ENCODE assay signal across 10 cellular contexts in the genomic region with DNA sequence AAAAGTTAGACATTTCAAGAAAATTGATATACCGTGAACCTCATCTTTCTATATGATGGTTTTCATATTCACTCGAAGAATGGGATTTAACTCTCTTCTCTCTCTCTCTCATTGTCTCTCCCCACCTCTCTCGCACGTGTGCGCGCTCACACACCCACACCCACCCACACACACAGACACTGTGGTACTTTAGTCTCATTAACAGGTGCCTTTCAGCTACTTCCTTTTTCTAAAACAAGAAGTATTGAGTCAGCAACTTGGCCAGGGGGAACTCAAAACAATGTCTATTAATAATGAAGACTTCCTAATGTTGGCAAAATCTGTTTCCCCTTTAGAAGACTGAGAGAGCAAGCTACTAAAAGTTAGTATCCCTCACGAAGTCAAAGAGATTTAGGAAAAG.
DNase-seq lines count a peak whose midpoint lies in the region; ATAC-seq and TF ChIP-seq lines count a peak whose summit lies in the region.
"Had no signal": no experiment of that assay in that cellular context is flagged by ENCODE, and none has a peak within 500 bp of the region (broad histone marks: within the 10 kb centered on the region; RNA-seq: fewer than 3 reads in every experiment).

No MANE protein-coding gene starts in this region.

- no peak overlapping the region for H2BK12ac ChIP-seq in H9 (ENCODE audit: insufficient read length, low read depth, low read length)

- no peak overlapping the region for H2BK5ac ChIP-seq in H9 (ENCODE audit: insufficient read length, low read length)

- DNase-seq in activated CD8-positive, alpha-beta T cell treated with anti-CD3 and anti-CD28 coated beads, Interleukin-2, amount 10 ng/mL, durations not matched to agents 7 days and 5 days, result no peak
- DNase-seq in H9, result no peak
- DNase-seq in NCI-H2029 treated with DMSO at 0.1 percent for 48 hours (lab: John Stamatoyannopoulos, UW), result no peak
- no peak for DNase-seq in HuH-7 (ENCODE audit: low spot score)
- DNase-seq in prostate gland (ENCODE audit: low spot score), result no peak
- DNase-seq: activated T-cell treated with anti-CD3 and anti-CD28 coated beads for 4 hours, NCI-H146 had no signal

- no peaks in the 10 kb centered on the region for H3K36me3 Mint-ChIP-seq in activated CD8-positive, alpha-beta T cell treated with anti-CD3 and anti-CD28 coated beads, Interleukin-2, amount 10 ng/mL, durations not matched to agents 7 days and 5 days (ENCODE audit: low read depth)
- H3K36me3 Mint-ChIP-seq in H9 (ENCODE audit: insufficient read depth in 1 of 3, low read depth in 3 of 3), result no peaks in the 10 kb centered on the region

- no peak overlapping the region for H2AK5ac ChIP-seq in H9 (ENCODE audit: insufficient read length, low read length)

- H3T11ph ChIP-seq in H9 (ENCODE audit: low read length), result no peak overlapping the region

- peaks cover 3% of the 10 kb centered on the region for H3K9me3 Mint-ChIP-seq in activated CD8-positive, alpha-beta T cell treated with anti-CD3 and anti-CD28 coated beads, Interleukin-2, amount 10 ng/mL, durations not matched to agents 7 days and 5 days (ENCODE audit: insufficient read depth)
- no peaks in the 10 kb centered on the region for H3K9me3 Mint-ChIP-seq in H9

- CTCF ChIA-PET in activated CD8-positive, alpha-beta T cell treated with anti-CD3 and anti-CD28 coated beads, Interleukin-2, amount 10 ng/mL, durations not matched to agents 7 days and 5 days (lab: Charles Lee), result no interaction called here

- peak overlapping the region; percentile 23 for H3K4me3 Mint-ChIP-seq in activated CD8-positive, alpha-beta T cell treated with anti-CD3 and anti-CD28 coated beads, Interleukin-2, amount 10 ng/mL, durations not matched to agents 7 days and 5 days
- no peak overlapping the region for H3K4me3 Mint-ChIP-seq in H9

- H4K5ac ChIP-seq in H9 (ENCODE audit: insufficient read length, low read depth, low read length), result no peak overlapping the region

- H2BK120ac ChIP-seq in H9 (ENCODE audit: low read depth, low read length, poor library complexity, severe bottlenecking), result no peak overlapping the region

- ATAC-seq in GM19397 (IDR thresholded peaks at IDR 0.05; ENCODE audit: unreplicated experiment) (peak; percentile 82), HG03139 (IDR thresholded peaks at IDR 0.05; ENCODE audit: unreplicated experiment) (peak; percentile 72)
- peak; percentile 36 for ATAC-seq in activated CD8-positive, alpha-beta T cell treated with anti-CD3 and anti-CD28 coated beads, Interleukin-2, amount 10 ng/mL, durations not matched to agents 7 days and 5 days

- H2BK20ac ChIP-seq in H9 (ENCODE audit: low read depth, low read length, poor library complexity, severe bottlenecking), result no peak overlapping the region

- H3K27me3 ChIP-seq in BLaER1 treated with 17β-estradiol and CSF1 and Interleukin-3, amounts not matched to agents 10 nM and 100 nM, result no peaks in the 10 kb centered on the region
- no peaks in the 10 kb centered on the region for H3K27me3 ChIP-seq in H9 (ENCODE audit: insufficient read depth, low read length)
- H3K27me3 ChIP-seq in prostate gland (replicated peaks; ENCODE audit: insufficient read depth), result no peaks in the 10 kb centered on the region

- no peaks in the 10 kb centered on the region for H3K79me2 ChIP-seq in H9 (ENCODE audit: insufficient read depth, low read length)

- H3K4me2 ChIP-seq in BLaER1 treated with 17β-estradiol and CSF1 and Interleukin-3, amounts not matched to agents 10 nM and 100 nM, result peak overlapping the region; percentile 64 to 95 (median 78); a peak in 21 of 22 replicates
- no peak overlapping the region for H3K4me2 ChIP-seq in H9 (ENCODE audit: insufficient read depth, insufficient read length, low read length)

- H3K23ac ChIP-seq in H9 (ENCODE audit: insufficient read length, low read depth, low read length), result no peak overlapping the region

- no peak overlapping the region for H3K4ac ChIP-seq in H9 (ENCODE audit: low read depth, low read length)

- H3K4me1 Mint-ChIP-seq in activated CD8-positive, alpha-beta T cell treated with anti-CD3 and anti-CD28 coated beads, Interleukin-2, amount 10 ng/mL, durations not matched to agents 7 days and 5 days (ENCODE audit: low read depth), result peaks cover 28% of the 10 kb centered on the region
- H3K4me1 Mint-ChIP-seq in H9, result peaks cover 0 to 3% of the 10 kb centered on the region in 2 experiments; a peak in 1 of 4 replicates

- WGBS in H9 (ENCODE audit: extremely low coverage, insufficient read length, low lambda C conversion rate), result no CpG with 5 or more reads among the region's 7 CpGs
- 75% methylated on average over 7 of the region's 7 CpGs for WGBS in prostate gland

- H3K27me3 Mint-ChIP-seq in activated CD8-positive, alpha-beta T cell treated with anti-CD3 and anti-CD28 coated beads, Interleukin-2, amount 10 ng/mL, durations not matched to agents 7 days and 5 days (ENCODE audit: low read depth), result peaks cover 52% of the 10 kb centered on the region
- H3K27me3 Mint-ChIP-seq in H9 (ENCODE audit: low read depth), result no peaks in the 10 kb centered on the region

- no peak overlapping the region for H3K14ac ChIP-seq in H9 (ENCODE audit: insufficient read depth, low read length)

- H4K8ac ChIP-seq in H9 (replicated peaks; ENCODE audit: insufficient read length, low read depth, low read length), result no peak overlapping the region

- H3K9ac ChIP-seq in BLaER1 treated with 17β-estradiol and CSF1 and Interleukin-3, amounts not matched to agents 10 nM and 100 nM, result peak overlapping the region; percentile 58 to 80 (median 71); a peak in 20 of 22 replicates
- no peak overlapping the region for H3K9ac ChIP-seq in H9 (ENCODE audit: extremely low read depth, insufficient read length, low read length)

- intact Hi-C loops in prostate gland (cut with DNase I), result no loop called here

- no peak for TF ChIP-seq POLR2A in prostate gland (IDR thresholded peaks at IDR 0.05)

- TF ChIP-seq CTCF in H9 (conservative IDR thresholded peaks at IDR 0.05), result no peak
- TF ChIP-seq CTCF in prostate gland (IDR thresholded peaks at IDR 0.05), result no peak

- POLR2A ChIA-PET in activated CD8-positive, alpha-beta T cell treated with anti-CD3 and anti-CD28 coated beads, Interleukin-2, amount 10 ng/mL, durations not matched to agents 7 days and 5 days (lab: Charles Lee), result no interaction called here

- H3K79me1 ChIP-seq in H9 (ENCODE audit: insufficient read depth, low read depth, low read length, poor library complexity, severe bottlenecking), result no peaks in the 10 kb centered on the region

- no peaks in the 10 kb centered on the region for H3K36me3 ChIP-seq in BLaER1 treated with 17β-estradiol and CSF1 and Interleukin-3, amounts not matched to agents 10 nM and 100 nM
- H3K36me3 ChIP-seq in prostate gland, result no peaks in the 10 kb centered on the region

- H3K23me2 ChIP-seq in H9 (ENCODE audit: insufficient read length, low read depth, low read length, poor library complexity, severe bottlenecking), result no peaks in the 10 kb centered on the region

- H3K56ac ChIP-seq in H9 (ENCODE audit: insufficient read length, low read depth, low read length), result no peak overlapping the region

- no peak overlapping the region for H3K18ac ChIP-seq in H9 (ENCODE audit: insufficient read length, low read depth, low read length)

- H3K27ac Mint-ChIP-seq in activated CD8-positive, alpha-beta T cell treated with anti-CD3 and anti-CD28 coated beads, Interleukin-2, amount 10 ng/mL, durations not matched to agents 7 days and 5 days, result peak overlapping the region; percentile 28
- no peak overlapping the region for H3K27ac Mint-ChIP-seq in H9

- H4K91ac ChIP-seq in H9 (ENCODE audit: insufficient read length, low read depth, low read length), result no peak overlapping the region

- H3K27ac ChIP-seq in BLaER1 treated with 17β-estradiol and CSF1 and Interleukin-3, amounts not matched to agents 10 nM and 100 nM, result peak overlapping the region; percentile 82 to 95 (median 88)
- H3K27ac ChIP-seq in H9 (ENCODE audit: insufficient read length, low read depth, low read length) (no peak overlapping the region), prostate gland (no peak overlapping the region)

- peaks cover 45 to 100% (median 72%) of the 10 kb centered on the region in 10 experiments for H3K4me1 ChIP-seq in BLaER1 treated with 17β-estradiol and CSF1 and Interleukin-3, amounts not matched to agents 10 nM and 100 nM
- H3K4me1 ChIP-seq in H9 (ENCODE audit: insufficient read depth, low read length) (no peaks in the 10 kb centered on the region), prostate gland (replicated peaks) (no peaks in the 10 kb centered on the region)

- no peak overlapping the region for H2BK15ac ChIP-seq in H9 (ENCODE audit: low read depth, low read length)

- H3K4me3 ChIP-seq in BLaER1 treated with 17β-estradiol and CSF1 and Interleukin-3, amounts not matched to agents 10 nM and 100 nM, result peak overlapping the region in 9 of 10 experiments; percentile 4 to 34 (median 15); a peak in 8 of 20 replicates
- H3K4me3 ChIP-seq in prostate gland, result no peak overlapping the region

- no peaks in the 10 kb centered on the region for H4K20me1 ChIP-seq in BLaER1 treated with 17β-estradiol and CSF1 and Interleukin-3, amounts not matched to agents 10 nM and 100 nM
- H4K20me1 ChIP-seq in H9 (ENCODE audit: control insufficient read depth, insufficient read depth, insufficient read length), result no peaks in the 10 kb centered on the region

- no peak overlapping the region for H2AFZ ChIP-seq in H9 (ENCODE audit: low read length)

- no peaks in the 10 kb centered on the region for H3K9me3 ChIP-seq in BLaER1 treated with 17β-estradiol and CSF1 and Interleukin-3, amounts not matched to agents 10 nM and 100 nM (replicated peaks in 1 of 11)
- no peaks in the 10 kb centered on the region for H3K9me3 ChIP-seq in H9 (ENCODE audit: control insufficient read depth, low read depth, low read length)
- no peaks in the 10 kb centered on the region for H3K9me3 ChIP-seq in prostate gland

Comparison
In these comparisons a context has a peak if more than half of its experiments do, and no peak if none do; other contexts are left out.
1. H3K27ac ChIP-seq: peak in BLaER1 treated with 17β-estradiol and CSF1 and Interleukin-3, amounts not matched to agents 10 nM and 100 nM (11 of 11); none in H9 (single experiment) and prostate gland (0 of 2).
2. H3K4me3 ChIP-seq: peak in BLaER1 treated with 17β-estradiol and CSF1 and Interleukin-3, amounts not matched to agents 10 nM and 100 nM (9 of 10); none in prostate gland (0 of 2).
3. Peak in every context shown above with its lines, with median percentiles within 50 percentile points of each other: ATAC-seq.